ENCODE assay signal across 24 cellular contexts in genomic region chr9:88571417-88571816, GRCh38. TPM values are rescaled to one million over a fixed set of nuclear protein-coding genes. Genes with fewer than 3 reads are reported as not detected.
"Had no signal": no experiment of that assay in that cellular context is flagged by ENCODE, and none has a peak within 500 bp of the region (broad histone marks: within the 10 kb centered on the region; RNA-seq: fewer than 3 reads in every experiment).

No MANE protein-coding gene starts in this region.

- H3K27ac ChIP-seq: brain microvascular endothelial cell, right lobe of liver, skin epidermis, suprapubic skin, tibial nerve had no signal

- H3K4me1 Mint-ChIP-seq: activated B cell treated with CpG ODN at 0.5 μM for 24 hours, T-helper 17 cell had no signal

- H3K27ac Mint-ChIP-seq: activated B cell treated with CpG ODN at 0.5 μM for 24 hours; activated naive CD4-positive, alpha-beta T cell treated with anti-CD3 and anti-CD28 coated beads for 36 hours; activated naive CD8-positive, alpha-beta T cell treated with anti-CD3 and anti-CD28 coated beads, Interleukin-2, amount 10 ng/mL, durations not matched to agents 7 days and 5 days; activated T-cell treated with anti-CD3 and anti-CD28 coated beads, Interleukin-2, amount 50 U/mL, for 72 hours; naive thymus-derived CD4-positive, alpha-beta T cell; stimulated activated naive CD8-positive, alpha-beta T cell treated with anti-CD3 and anti-CD28 coated beads, Interleukin-15, Interleukin-2, amounts not matched to agents 100 ng/mL and 50 ng/mL, for 24 hours; T-helper 17 cell had no signal

- DNase-seq: activated B cell treated with CpG ODN at 0.5 μM for 24 hours; activated CD4-positive, alpha-beta T cell treated with anti-CD3 and anti-CD28 coated beads for 4 hours; activated CD4-positive, alpha-beta T cell treated with anti-CD3 and anti-CD28 coated beads, Interleukin-2, amount 50 U/mL, for 48 hours; activated effector memory CD4-positive, alpha-beta T cell treated with Interleukin-2 at 50 U/mL for 16 hours; activated naive CD4-positive, alpha-beta T cell treated with anti-CD3 and anti-CD28 coated beads for 36 hours; activated naive CD8-positive, alpha-beta T cell treated with anti-CD3 and anti-CD28 coated beads, Interleukin-2, amount 10 ng/mL, durations not matched to agents 7 days and 5 days; activated T-cell treated with anti-CD3 and anti-CD28 coated beads, Interleukin-2, amount 50 U/mL, for 72 hours; amniotic stem cell; brain microvascular endothelial cell; central memory CD4-positive, alpha-beta T cell; effector memory CD4-positive, alpha-beta T cell; glutamatergic neuron; mesenchymal stem cell; naive thymus-derived CD4-positive, alpha-beta T cell; right lobe of liver; stimulated activated CD4-positive, alpha-beta T cell treated with anti-CD3 and anti-CD28 coated beads, Interleukin-1b, Interleukin-23, amount 100 ng/mL, for 48 hours; SW 1271; T-helper 17 cell had no signal

- H3K9me3 Mint-ChIP-seq: activated B cell treated with CpG ODN at 0.5 μM for 24 hours; activated naive CD4-positive, alpha-beta T cell treated with anti-CD3 and anti-CD28 coated beads for 36 hours; activated naive CD8-positive, alpha-beta T cell treated with anti-CD3 and anti-CD28 coated beads, Interleukin-2, amount 10 ng/mL, durations not matched to agents 7 days and 5 days; activated T-cell treated with anti-CD3 and anti-CD28 coated beads, Interleukin-2, amount 50 U/mL, for 72 hours; stimulated activated naive CD8-positive, alpha-beta T cell treated with anti-CD3 and anti-CD28 coated beads, Interleukin-15, Interleukin-2, amounts not matched to agents 100 ng/mL and 50 ng/mL, for 24 hours had no signal

- H3K36me3 Mint-ChIP-seq: activated naive CD8-positive, alpha-beta T cell treated with anti-CD3 and anti-CD28 coated beads, Interleukin-2, amount 10 ng/mL, durations not matched to agents 7 days and 5 days; naive thymus-derived CD4-positive, alpha-beta T cell had no signal

- H3K4me3 Mint-ChIP-seq: activated B cell treated with CpG ODN at 0.5 μM for 24 hours; activated naive CD4-positive, alpha-beta T cell treated with anti-CD3 and anti-CD28 coated beads for 36 hours; activated naive CD8-positive, alpha-beta T cell treated with anti-CD3 and anti-CD28 coated beads, Interleukin-2, amount 10 ng/mL, durations not matched to agents 7 days and 5 days; activated T-cell treated with anti-CD3 and anti-CD28 coated beads, Interleukin-2, amount 50 U/mL, for 72 hours; naive thymus-derived CD4-positive, alpha-beta T cell; neural crest cell; stimulated activated naive CD8-positive, alpha-beta T cell treated with anti-CD3 and anti-CD28 coated beads, Interleukin-15, Interleukin-2, amounts not matched to agents 100 ng/mL and 50 ng/mL, for 24 hours; T-helper 17 cell had no signal

RNA-seq across cellular contexts. Expression of gene NXNL2, which starts 36.4 kb away (rescaled TPM):
- total RNA-seq: activated B cell treated with CpG ODN at 0.5 μM for 24 hours; activated naive CD4-positive, alpha-beta T cell treated with anti-CD3 and anti-CD28 coated beads for 36 hours; activated naive CD8-positive, alpha-beta T cell treated with anti-CD3 and anti-CD28 coated beads, Interleukin-2, amount 10 ng/mL, durations not matched to agents 7 days and 5 days; activated T-cell treated with anti-CD3 and anti-CD28 coated beads, Interleukin-2, amount 50 U/mL, for 72 hours; naive thymus-derived CD4-positive, alpha-beta T cell; neural crest cell; pulmonary artery endothelial cell; right lobe of liver; T-helper 17 cell had no signal
